In the genomic region with DNA sequence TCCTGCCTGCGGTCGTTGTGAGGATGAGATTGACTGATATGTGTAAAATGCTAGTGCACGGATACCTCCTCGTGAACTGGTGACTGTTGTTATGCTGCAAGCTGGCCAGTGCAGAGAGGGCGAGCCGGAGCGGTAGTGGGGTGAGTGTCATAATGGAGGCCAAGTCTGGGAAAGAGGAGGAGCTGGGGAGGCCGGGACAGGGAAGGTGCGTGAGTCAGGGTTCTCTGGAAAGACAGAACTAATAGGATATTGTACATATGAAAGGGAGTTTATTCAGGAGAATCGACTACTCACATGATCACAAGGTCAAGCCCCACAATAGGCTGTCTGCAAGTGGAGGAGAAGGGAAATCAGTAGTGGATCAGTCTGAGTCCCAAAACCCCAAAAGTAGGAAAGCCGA, we compare ENCODE assay signal across 16 cellular contexts. TPM values are rescaled to one million over a fixed set of nuclear protein-coding genes. Genes with fewer than 3 reads are reported as not detected.
DNase-seq lines count a peak whose midpoint lies in the region; ATAC-seq, FAIRE-seq and TF ChIP-seq lines count a peak whose summit lies in the region.
"Had no signal": no experiment of that assay in that cellular context is flagged by ENCODE, and none has a peak within 500 bp of the region (broad histone marks: within the 10 kb centered on the region; RNA-seq: fewer than 3 reads in every experiment).

No MANE protein-coding gene starts in this region.

- H3K79me2 ChIP-seq in GM23248 (ENCODE audit: insufficient read depth), result no peaks in the 10 kb centered on the region

- H3K9me3 ChIP-seq in GM23248 (ENCODE audit: low read depth) (no peaks in the 10 kb centered on the region), endodermal cell (ENCODE audit: control insufficient read depth, low read length) (no peaks in the 10 kb centered on the region)
- H3K9me3 ChIP-seq: Caco-2 had no signal

- no peak for TF ChIP-seq POLR2A in GM12891 (IDR thresholded peaks at IDR 0.05; ENCODE audit: low read depth, low read length)

- peak; percentile 44 for DNase-seq in GM23248
- peak; percentile 26 for DNase-seq in RPMI7951 (ENCODE audit: low read depth)
- DNase-seq in endodermal cell, result no peak
- no peak for DNase-seq in GM12891 (ENCODE audit: insufficient read length, low spot score)
- DNase-seq in activated CD8-positive, alpha-beta T cell treated with anti-CD3 and anti-CD28 coated beads, Interleukin-2, amount 10 ng/mL, durations not matched to agents 7 days and 5 days, result no peak
- DNase-seq: Caco-2; CD4-positive, alpha-beta T cell; DMS79; GDM1; GOT3; H9 had no signal

- peaks cover 57% of the 10 kb centered on the region for H3K27me3 ChIP-seq in GM23248 (replicated peaks; ENCODE audit: insufficient read depth)
- H3K27me3 ChIP-seq in endodermal cell (ENCODE audit: control insufficient read depth, insufficient read depth, low read length, poor library complexity, severe bottlenecking), result peaks cover 7% of the 10 kb centered on the region

- H3K4me2 ChIP-seq in GM23248 (ENCODE audit: unreplicated experiment), result no peak overlapping the region
- H3K4me2 ChIP-seq: KMS-11 had no signal

- WGBS in GM23248 (ENCODE audit: low coverage in 1 of 2, low lambda C conversion rate in 2 of 2, missing lambda C conversion rate in 2 of 2), 2 experiments, result 36 to 38% methylated on average over 11 of the region's 11 CpGs
- 82 to 89% methylated on average over 8 to 11 of the region's 11 CpGs for WGBS in endodermal cell (ENCODE audit: insufficient coverage in 1 of 2, insufficient read length in 1 of 2), 2 experiments

- POLR2A ChIA-PET in activated CD8-positive, alpha-beta T cell treated with anti-CD3 and anti-CD28 coated beads, Interleukin-2, amount 10 ng/mL, durations not matched to agents 7 days and 5 days (lab: Charles Lee), result no interaction called here

- H3K9ac ChIP-seq in GM23248 (no peak overlapping the region), endodermal cell (ENCODE audit: extremely low read depth, low read length, poor library complexity, severe bottlenecking) (no peak overlapping the region)
- H3K9ac ChIP-seq: KMS-11 had no signal

- H3F3A ChIP-seq in GM23248 (ENCODE audit: insufficient read depth), result no peaks in the 10 kb centered on the region

- TF ChIP-seq CTCF in endodermal cell (conservative IDR thresholded peaks at IDR 0.05), result no peak

- H3K4me1 Mint-ChIP-seq in endodermal cell, result peaks cover 57% of the 10 kb centered on the region
- H3K4me1 Mint-ChIP-seq in activated CD8-positive, alpha-beta T cell treated with anti-CD3 and anti-CD28 coated beads, Interleukin-2, amount 10 ng/mL, durations not matched to agents 7 days and 5 days (ENCODE audit: low read depth), result no peaks in the 10 kb centered on the region
- H3K4me1 Mint-ChIP-seq: B cell had no signal

- H3K27ac ChIP-seq in GM23248 (no peak overlapping the region), endodermal cell (ENCODE audit: low read depth, low read length) (no peak overlapping the region)
- H3K27ac ChIP-seq: C4-2B, KMS-11 had no signal

- H3K4me1 ChIP-seq in GM23248 (ENCODE audit: insufficient read depth) (0 out of 2 replicates have a peak, but pooled peaks cover 3% of the 10 kb centered on the region), endodermal cell (ENCODE audit: control insufficient read depth, insufficient read depth, low read length) (peaks cover 20% of the 10 kb centered on the region)

- H3K4me3 ChIP-seq in GM23248 (no peak overlapping the region), endodermal cell (ENCODE audit: low read length) (no peak overlapping the region)

- FAIRE-seq in GM12891 (lab: Jason Lieb, UNC), result no peak
- FAIRE-seq: D721Med had no signal

- ATAC-seq in activated CD8-positive, alpha-beta T cell treated with anti-CD3 and anti-CD28 coated beads, Interleukin-2, amount 10 ng/mL, durations not matched to agents 7 days and 5 days, result no peak
- no peak for ATAC-seq in GM18909 (IDR thresholded peaks at IDR 0.05; ENCODE audit: poor library complexity, unreplicated experiment)

- H3K9me3 Mint-ChIP-seq in endodermal cell, result no peaks in the 10 kb centered on the region
- H3K9me3 Mint-ChIP-seq in activated CD8-positive, alpha-beta T cell treated with anti-CD3 and anti-CD28 coated beads, Interleukin-2, amount 10 ng/mL, durations not matched to agents 7 days and 5 days (ENCODE audit: insufficient read depth), result no peaks in the 10 kb centered on the region
- H3K9me3 Mint-ChIP-seq: CD4-positive, alpha-beta T cell; H9 had no signal

- H3K9me2 ChIP-seq in GM23248 (ENCODE audit: insufficient read depth), result no peaks in the 10 kb centered on the region

- CTCF ChIA-PET in activated CD8-positive, alpha-beta T cell treated with anti-CD3 and anti-CD28 coated beads, Interleukin-2, amount 10 ng/mL, durations not matched to agents 7 days and 5 days (lab: Charles Lee), result no interaction called here

- no peak overlapping the region for H2AFZ ChIP-seq in GM23248

- no peaks in the 10 kb centered on the region for H3K36me3 Mint-ChIP-seq in endodermal cell (ENCODE audit: low read depth)
- no peaks in the 10 kb centered on the region for H3K36me3 Mint-ChIP-seq in activated CD8-positive, alpha-beta T cell treated with anti-CD3 and anti-CD28 coated beads, Interleukin-2, amount 10 ng/mL, durations not matched to agents 7 days and 5 days (ENCODE audit: low read depth)

- H3K36me3 ChIP-seq in GM23248 (ENCODE audit: low read depth) (no peaks in the 10 kb centered on the region), endodermal cell (ENCODE audit: control insufficient read depth, insufficient read depth, low read length) (no peaks in the 10 kb centered on the region)

- in situ Hi-C loops in GM23248 (cut with MboI), result no loop called here

- H3K4me3 Mint-ChIP-seq in endodermal cell, result peak overlapping the region; percentile 12
- H3K4me3 Mint-ChIP-seq in activated CD8-positive, alpha-beta T cell treated with anti-CD3 and anti-CD28 coated beads, Interleukin-2, amount 10 ng/mL, durations not matched to agents 7 days and 5 days, result no peak overlapping the region
- H3K4me3 Mint-ChIP-seq: B cell; CD4-positive, alpha-beta T cell; H9 had no signal

- no peak overlapping the region for H3K27ac Mint-ChIP-seq in endodermal cell
- no peak overlapping the region for H3K27ac Mint-ChIP-seq in activated CD8-positive, alpha-beta T cell treated with anti-CD3 and anti-CD28 coated beads, Interleukin-2, amount 10 ng/mL, durations not matched to agents 7 days and 5 days
- H3K27ac Mint-ChIP-seq: B cell; CD4-positive, alpha-beta T cell had no signal

- peaks cover 15% of the 10 kb centered on the region for H3K27me3 Mint-ChIP-seq in endodermal cell (ENCODE audit: insufficient read depth)
- H3K27me3 Mint-ChIP-seq in activated CD8-positive, alpha-beta T cell treated with anti-CD3 and anti-CD28 coated beads, Interleukin-2, amount 10 ng/mL, durations not matched to agents 7 days and 5 days (ENCODE audit: low read depth), result peaks cover 28% of the 10 kb centered on the region

- no peaks in the 10 kb centered on the region for H4K20me1 ChIP-seq in GM23248 (ENCODE audit: insufficient read depth)

TF ChIP-seq in GM12891, 5 proteins besides CTCF, POLR2A, EP300 and RAD21:
- TF ChIP-seq SPI1 (IDR thresholded peaks at IDR 0.05; ENCODE audit: low read depth, low read length), result no peak
- TF ChIP-seq POLR2AphosphoS5 (IDR thresholded peaks at IDR 0.05; ENCODE audit: low read depth, low read length), result no peak
- TF ChIP-seq TAF1 (IDR thresholded peaks at IDR 0.05; ENCODE audit: low read depth, low read length), result no peak
- TF ChIP-seq POU2F2 (IDR thresholded peaks at IDR 0.05; ENCODE audit: low read depth, low read length), result no peak
- no peak for TF ChIP-seq PAX5 (IDR thresholded peaks at IDR 0.05; ENCODE audit: insufficient read depth, low read length, severe bottlenecking)

RNA-seq across cellular contexts. Expression of gene FADD, which starts 56.8 kb away (rescaled TPM):
- total RNA-seq in GM23248 (2014; rRNA removed; shearing (Covaris generic)), result 32.0 and 42.7 TPM in 2 replicates
- polyA plus RNA-seq in GM23248 (2016; fragmentation: Nextera tagmentation; extraction: Ambion mirVana), result 37.8 and 38.3 TPM in 2 replicates
- 36.0 and 36.5 TPM in 2 replicates for total RNA-seq in RPMI7951 (2014; rRNA removed; shearing (Covaris generic))
- total RNA-seq in endodermal cell, result 10 to 100 TPM; 50.6 to 53.1 TPM
- polyA plus RNA-seq in endodermal cell (2013, experiment 1 of 2), result 24.4 TPM
- polyA plus RNA-seq in endodermal cell (2013, experiment 2 of 2), result 22.4 TPM
- polyA plus RNA-seq in GM12891 (2012; ENCODE audit: low read depth, missing spikeins), result 15.2 TPM
- total RNA-seq in activated CD8-positive, alpha-beta T cell treated with anti-CD3 and anti-CD28 coated beads, Interleukin-2, amount 10 ng/mL, durations not matched to agents 7 days and 5 days, result 10 to 100 TPM; 37.3 to 37.8 TPM

Comparison
In these comparisons a context has a peak if more than half of its experiments do, and no peak if none do; other contexts are left out.
1. DNase-seq: peak in GM23248 (single experiment) and RPMI7951 (single experiment); none in endodermal cell (single experiment), GM12891 (single experiment) and activated CD8-positive, alpha-beta T cell treated with anti-CD3 and anti-CD28 coated beads, Interleukin-2, amount 10 ng/mL, durations not matched to agents 7 days and 5 days (single experiment).